22 cellular contexts compared by ENCODE assay signal in the genomic region with DNA sequence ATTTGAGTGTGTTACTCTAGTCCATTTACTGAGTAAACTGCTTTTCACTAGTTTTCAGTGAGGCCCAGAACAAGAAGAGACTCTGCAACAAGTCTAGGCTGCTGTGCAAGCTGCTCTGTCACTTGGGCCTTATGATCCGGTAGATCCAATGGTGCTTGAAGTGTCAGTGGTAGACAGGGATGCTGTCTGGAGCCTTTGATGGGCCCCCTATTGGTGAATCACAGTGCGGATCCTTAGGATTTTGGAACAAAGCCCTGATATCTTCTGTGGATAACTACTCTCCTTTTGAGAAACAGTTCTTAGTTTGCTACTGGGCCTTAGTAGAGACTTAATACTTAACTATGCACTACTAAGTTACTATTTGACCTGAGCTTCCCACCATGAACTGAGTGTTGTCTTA.
DNase-seq lines count a peak whose midpoint lies in the region; ATAC-seq and TF ChIP-seq lines count a peak whose summit lies in the region.
"Had no signal": no experiment of that assay in that cellular context is flagged by ENCODE, and none has a peak within 500 bp of the region (broad histone marks: within the 10 kb centered on the region; RNA-seq: fewer than 3 reads in every experiment).

No MANE protein-coding gene starts in this region.

- no peaks in the 10 kb centered on the region for H3K4me1 Mint-ChIP-seq in endodermal cell
- H3K4me1 Mint-ChIP-seq in neural progenitor cell: no peaks in the 10 kb centered on the region
- H3K4me1 Mint-ChIP-seq: B cell; CD14-positive monocyte; CD8-positive, alpha-beta memory T cell; IgD-negative memory B cell had no signal

- DNase-seq in GM06990 (ENCODE audit: extremely low read depth, insufficient read length): no peak
- peak; percentile 2 for DNase-seq in HT-29 (ENCODE audit: low spot score)
- DNase-seq in endodermal cell: peak; percentile 51
- DNase-seq in neural progenitor cell (ENCODE audit: low spot score): no peak
- no peak for DNase-seq in glomerular visceral epithelial cell (ENCODE audit: extremely low spot score)
- DNase-seq in dedifferentiated amniotic fluid mesenchymal stem cell (ENCODE audit: extremely low spot score): no peak
- DNase-seq: CD8-positive, alpha-beta memory T cell; DMS153; DND-41; MM.1S; NCI-H2029; NCI-H446; NCI-H524 treated with DMSO at 0.1 percent for 48 hours; NK-92 treated with Interleukin-12 subunit alpha and Interleukin-12 subunit beta, amount 100 ng/mL, for 24 hours; PC-3; SK-N-SH had no signal

- no peaks in the 10 kb centered on the region for H3F3A ChIP-seq in neural progenitor cell (ENCODE audit: low read depth)

- H3K9me3 Mint-ChIP-seq in endodermal cell (no peaks in the 10 kb centered on the region), neural progenitor cell (no peaks in the 10 kb centered on the region)
- H3K9me3 Mint-ChIP-seq: CD8-positive, alpha-beta memory T cell; IgD-negative memory B cell had no signal

- no peak overlapping the region for H2AFZ ChIP-seq in neural progenitor cell (replicated peaks)

- H3K4me1 ChIP-seq in endodermal cell (ENCODE audit: control insufficient read depth, insufficient read depth, low read length) (no peaks in the 10 kb centered on the region), neural progenitor cell (no peaks in the 10 kb centered on the region)
- H3K4me1 ChIP-seq: A549 had no signal

- H3K4me2 ChIP-seq in neural progenitor cell: no peak overlapping the region
- H3K4me2 ChIP-seq: A549, KMS-11, SK-N-SH had no signal

- H3K79me2 ChIP-seq in neural progenitor cell (ENCODE audit: low read depth): no peaks in the 10 kb centered on the region

- 91 to 100% methylated on average over 1 to 2 of the region's 2 CpGs for WGBS in endodermal cell (ENCODE audit: insufficient coverage in 1 of 2, insufficient read length in 1 of 2), 2 experiments

- H3K9ac ChIP-seq in endodermal cell (ENCODE audit: extremely low read depth, low read length, poor library complexity, severe bottlenecking) (no peak overlapping the region), neural progenitor cell (no peak overlapping the region)
- H3K9ac ChIP-seq: KMS-11, SK-N-SH had no signal

- H3K36me3 ChIP-seq in GM06990 (ENCODE audit: control insufficient read depth, insufficient read depth, low read length) (no peaks in the 10 kb centered on the region), endodermal cell (ENCODE audit: control insufficient read depth, insufficient read depth, low read length) (no peaks in the 10 kb centered on the region), neural progenitor cell (no peaks in the 10 kb centered on the region)

- H3K27me3 Mint-ChIP-seq in endodermal cell (ENCODE audit: insufficient read depth) (no peaks in the 10 kb centered on the region), neural progenitor cell (ENCODE audit: insufficient read depth, low read depth) (no peaks in the 10 kb centered on the region)
- H3K27me3 Mint-ChIP-seq: B cell, IgD-negative memory B cell had no signal

- no peak for ATAC-seq in HG03108 (IDR thresholded peaks at IDR 0.05; ENCODE audit: unreplicated experiment)
- ATAC-seq: A549, PC-3 had no signal

- H3K4me3 Mint-ChIP-seq in endodermal cell (no peak overlapping the region), neural progenitor cell (no peak overlapping the region)
- H3K4me3 Mint-ChIP-seq: B cell; CD14-positive monocyte; CD8-positive, alpha-beta memory T cell; IgD-negative memory B cell had no signal

- H3K4me3 ChIP-seq in GM06990 (replicated peaks; ENCODE audit: low read depth, low read length) (no peak overlapping the region), endodermal cell (ENCODE audit: low read length) (no peak overlapping the region), neural progenitor cell (no peak overlapping the region)
- H3K4me3 ChIP-seq: A549 had no signal

- H3K27ac Mint-ChIP-seq in endodermal cell: no peak overlapping the region
- no peak overlapping the region for H3K27ac Mint-ChIP-seq in neural progenitor cell
- H3K27ac Mint-ChIP-seq: B cell; CD14-positive monocyte; CD8-positive, alpha-beta memory T cell had no signal

- H3K27me3 ChIP-seq in GM06990 (replicated peaks; ENCODE audit: control insufficient read depth, insufficient read depth, low read length) (no peaks in the 10 kb centered on the region), endodermal cell (ENCODE audit: control insufficient read depth, insufficient read depth, low read length, poor library complexity, severe bottlenecking) (no peaks in the 10 kb centered on the region), neural progenitor cell (no peaks in the 10 kb centered on the region)

- no peaks in the 10 kb centered on the region for H4K20me1 ChIP-seq in neural progenitor cell (ENCODE audit: low read depth)

- H3K36me3 Mint-ChIP-seq in endodermal cell (ENCODE audit: low read depth) (no peaks in the 10 kb centered on the region), neural progenitor cell (no peaks in the 10 kb centered on the region)
- H3K36me3 Mint-ChIP-seq: CD14-positive monocyte; CD8-positive, alpha-beta memory T cell; IgD-negative memory B cell had no signal

- TF ChIP-seq CTCF in GM06990 (IDR thresholded peaks at IDR 0.05; ENCODE audit: insufficient read depth, low read length, poor library complexity, severe bottlenecking) (peak; percentile 2), endodermal cell (conservative IDR thresholded peaks at IDR 0.05) (peak; percentile 62), neural progenitor cell (IDR thresholded peaks at IDR 0.05) (peak; percentile 22)

- no peak overlapping the region for H3K27ac ChIP-seq in endodermal cell (ENCODE audit: low read depth, low read length)
- H3K27ac ChIP-seq in neural progenitor cell: no peak overlapping the region
- H3K27ac ChIP-seq: A549, KMS-11 had no signal

- no peaks in the 10 kb centered on the region for H3K9me3 ChIP-seq in endodermal cell (ENCODE audit: control insufficient read depth, low read length)
- H3K9me3 ChIP-seq in neural progenitor cell (ENCODE audit: low read depth): no peaks in the 10 kb centered on the region
- H3K9me3 ChIP-seq: A549, SK-N-SH had no signal

Comparison
In these comparisons a context has a peak if more than half of its experiments do, and no peak if none do; other contexts are left out.
1. DNase-seq: peak in HT-29 (single experiment) and endodermal cell (single experiment); none in GM06990 (single experiment), neural progenitor cell (single experiment), glomerular visceral epithelial cell (single experiment) and dedifferentiated amniotic fluid mesenchymal stem cell (single experiment).
2. CTCF ChIP-seq: peak in every context shown above with its lines; median percentile 62 in endodermal cell; 22 in neural progenitor cell; 2 in GM06990.